17 cellular contexts compared by ENCODE assay signal in genomic region chr1:36448530-36449051, GRCh38. TPM values are rescaled to one million over a fixed set of nuclear protein-coding genes. Genes with fewer than 3 reads are reported as not detected.
DNase-seq lines count a peak whose midpoint lies in the region; ATAC-seq and TF ChIP-seq lines count a peak whose summit lies in the region.
"Had no signal": no experiment of that assay in that cellular context is flagged by ENCODE, and none has a peak within 500 bp of the region (broad histone marks: within the 10 kb centered on the region; RNA-seq: fewer than 3 reads in every experiment).

No MANE protein-coding gene starts in this region.

- peaks cover 17% of the 10 kb centered on the region for H3F3A ChIP-seq in neural progenitor cell (ENCODE audit: low read depth)

- WGBS in adrenal gland, 4 donors: 81 to 90% (median 84%) methylated on average over 4 of the region's 4 CpGs
- 90 to 92% methylated on average over 4 of the region's 4 CpGs for WGBS in body of pancreas, 2 donors

- no peaks in the 10 kb centered on the region for H4K20me1 ChIP-seq in neural progenitor cell (ENCODE audit: low read depth)

- H3K4me1 ChIP-seq in adrenal gland (replicated peaks in 1 of 2): peaks cover 0 to 3% of the 10 kb centered on the region in 2 donors
- H3K4me1 ChIP-seq in neural progenitor cell: peaks cover 8% of the 10 kb centered on the region
- H3K4me1 ChIP-seq in body of pancreas: peaks cover 14% of the 10 kb centered on the region

- H3K27ac Mint-ChIP-seq in neural progenitor cell: no peak overlapping the region

- peak overlapping the region; percentile 96 for H3K4me3 Mint-ChIP-seq in neural progenitor cell

- H3K9me3 Mint-ChIP-seq in neural progenitor cell: no peaks in the 10 kb centered on the region
- H3K9me3 Mint-ChIP-seq: memory B cell had no signal

- intact Hi-C loops in adrenal gland (cut with DNase I): no loop called here
- intact Hi-C loops in body of pancreas (cut with DNase I): no loop called here

- no peaks in the 10 kb centered on the region for H3K9me3 ChIP-seq in adrenal gland (replicated peaks in 1 of 3)
- H3K9me3 ChIP-seq in neural progenitor cell (ENCODE audit: low read depth): no peaks in the 10 kb centered on the region
- H3K9me3 ChIP-seq in body of pancreas: no peaks in the 10 kb centered on the region
- H3K9me3 ChIP-seq: A549 had no signal

- H3K4me1 Mint-ChIP-seq in neural progenitor cell: peaks cover 37% of the 10 kb centered on the region

- H3K36me3 ChIP-seq in adrenal gland (replicated peaks in 1 of 2): no peaks in the 10 kb centered on the region
- H3K36me3 ChIP-seq in neural progenitor cell: no peaks in the 10 kb centered on the region
- no peaks in the 10 kb centered on the region for H3K36me3 ChIP-seq in body of pancreas (replicated peaks in 1 of 2; ENCODE audit: insufficient read depth in 1 of 2, low read depth in 2 of 2)

- ATAC-seq in HG03025 (IDR thresholded peaks at IDR 0.05; ENCODE audit: low FRiP score, unreplicated experiment) (no peak), body of pancreas (no peak)
- ATAC-seq: A549 had no signal

- TF ChIP-seq POLR2A in adrenal gland (IDR thresholded peaks at IDR 0.05): no peak
- TF ChIP-seq POLR2A in body of pancreas (IDR thresholded peaks at IDR 0.05): no peak

- no peak overlapping the region for H3K4me3 ChIP-seq in adrenal gland
- no peak overlapping the region for H3K4me3 ChIP-seq in neural progenitor cell
- H3K4me3 ChIP-seq in body of pancreas: no peak overlapping the region
- H3K4me3 ChIP-seq: A549 had no signal

- peak in 4 of 6 experiments; percentile 11 to 32 (median 16) for TF ChIP-seq CTCF in adrenal gland (IDR thresholded peaks at IDR 0.05)
- TF ChIP-seq CTCF in neural progenitor cell (IDR thresholded peaks at IDR 0.05): no peak
- no peak for TF ChIP-seq CTCF in body of pancreas (IDR thresholded peaks at IDR 0.05)

- DNase-seq in NCI-H524 (lab: John Stamatoyannopoulos, UW) (peak; percentile 8 to 41), NCI-H524 treated with DMSO at 0.1 percent for 48 hours (lab: John Stamatoyannopoulos, UW) (no peak), NCI-H1105 (lab: John Stamatoyannopoulos, UW) (peak; percentile 89), adrenal gland (peak in 2 of 7 donors; percentile 23 to 31), neural progenitor cell (ENCODE audit: low spot score) (no peak), body of pancreas (no peak), RPMI8226 (no peak)
- DNase-seq: activated naive CD4-positive, alpha-beta T cell treated with anti-CD3 and anti-CD28 coated beads, Interleukin-2, amount 50 U/mL, for 16 hours; DND-41; NCI-H1092 treated with DMSO at 0.1 percent for 48 hours; stimulated activated CD8-positive, alpha-beta memory T cell treated with anti-CD3 and anti-CD28 coated beads, Interleukin-4, amount 100 ng/mL, for 48 hours had no signal

- no peaks in the 10 kb centered on the region for H3K27me3 Mint-ChIP-seq in neural progenitor cell (ENCODE audit: insufficient read depth, low read depth)
- H3K27me3 Mint-ChIP-seq: memory B cell had no signal

- H3K9ac ChIP-seq in neural progenitor cell: peak overlapping the region; percentile 10

- no peaks in the 10 kb centered on the region for H3K79me2 ChIP-seq in neural progenitor cell (ENCODE audit: low read depth)

- no peak overlapping the region for H3K4me2 ChIP-seq in neural progenitor cell

- peaks cover 4% of the 10 kb centered on the region for H3K36me3 Mint-ChIP-seq in neural progenitor cell
- H3K36me3 Mint-ChIP-seq: memory B cell had no signal

- no peaks in the 10 kb centered on the region for H3K27me3 ChIP-seq in adrenal gland
- no peaks in the 10 kb centered on the region for H3K27me3 ChIP-seq in neural progenitor cell
- no peaks in the 10 kb centered on the region for H3K27me3 ChIP-seq in body of pancreas

- H2AFZ ChIP-seq in neural progenitor cell (replicated peaks): no peak overlapping the region

- H3K27ac ChIP-seq in adrenal gland: no peak overlapping the region
- H3K27ac ChIP-seq in neural progenitor cell: no peak overlapping the region
- no peak overlapping the region for H3K27ac ChIP-seq in body of pancreas
- H3K27ac ChIP-seq: A549 had no signal

RNA-seq across cellular contexts. Expression of gene OSCP1, which starts 1.7 kb away (rescaled TPM):
- total RNA-seq in adrenal gland (10 to 100 TPM in 5 of 8 donors, 1 to 10 TPM in 3; 5.5 to 17.5 (median 10.7) TPM), neural progenitor cell (ENCODE audit: low replicate concordance) (7.8 and 8.2 TPM in 2 replicates), body of pancreas (1 to 10 TPM; 2.0 to 3.9 TPM)
- 10 to 100 TPM; 11.1 to 20.5 (median 14.1) TPM for polyA plus RNA-seq in adrenal gland

RNA-seq across cellular contexts. Expression of gene MRPS15, which starts 15.6 kb away (rescaled TPM):
- total RNA-seq in adrenal gland: 100 to 1,000 TPM in 1 of 8 donors, 10 to 100 TPM in 7; 49.8 to 116 (median 68.8) TPM
- 100 to 1,000 TPM; 156 to 287 (median 256) TPM for polyA plus RNA-seq in adrenal gland
- total RNA-seq in neural progenitor cell (ENCODE audit: low replicate concordance): 75.2 and 109 TPM in 2 replicates
- total RNA-seq in body of pancreas: 10 to 100 TPM; 24.4 to 31.1 TPM

RNA-seq across cellular contexts. Expression of gene CSF3R, which starts 34.1 kb away (rescaled TPM):
- total RNA-seq in adrenal gland (10 to 100 TPM in 4 of 8 donors, 1 to 10 TPM in 4; 4.6 to 21.7 (median 11.1) TPM), neural progenitor cell (ENCODE audit: low replicate concordance) (0.56 TPM in 1 of 2 replicates, not detected in the other), body of pancreas (1 to 10 TPM in 1 of 2 donors, not detected in 1; 5.2 TPM)
- polyA plus RNA-seq in adrenal gland: 10 to 100 TPM in 2 of 3 donors, 1 to 10 TPM in 1; 2.3 to 24.5 (median 13.9) TPM
- total RNA-seq: activated CD8-positive, alpha-beta memory T cell treated with anti-CD3 and anti-CD28 coated beads for 36 hours; HT1080; pulmonary artery endothelial cell had no signal
- polyA plus RNA-seq: A549 had no signal

RNA-seq across cellular contexts. Expression of gene LSM10, which starts 50.9 kb away (rescaled TPM):
- total RNA-seq in adrenal gland (10 to 100 TPM; 13.2 to 42.1 (median 34.9) TPM), neural progenitor cell (ENCODE audit: low replicate concordance) (8.6 and 10.2 TPM in 2 replicates), body of pancreas (10 to 100 TPM; 12.2 to 21.8 TPM)
- 10 to 100 TPM; 33.5 to 48.7 (median 39.9) TPM for polyA plus RNA-seq in adrenal gland

Comparison
In these comparisons a context has a peak if more than half of its experiments do, and no peak if none do; other contexts are left out.
1. DNase-seq: peak in NCI-H524 (2 of 2) and NCI-H1105 (single experiment); none in NCI-H524 treated with DMSO at 0.1 percent for 48 hours (single experiment), neural progenitor cell (single experiment), body of pancreas (0 of 4) and RPMI8226 (single experiment).
2. CTCF ChIP-seq: peak in adrenal gland (4 of 6); none in neural progenitor cell (single experiment) and body of pancreas (0 of 7).